ENCODE assay signal across 8 cellular contexts in genomic region chr9:86944974-86945867, GRCh38. TPM values are rescaled to one million over a fixed set of nuclear protein-coding genes. Genes with fewer than 3 reads are reported as not detected.
DNase-seq lines count a peak whose midpoint lies in the region; ATAC-seq and TF ChIP-seq lines count a peak whose summit lies in the region.

No MANE protein-coding gene starts in this region.

- peaks cover 54% of the 10 kb centered on the region for H3K4me1 Mint-ChIP-seq in nephron

- H3K9me3 ChIP-seq in MG63 = no peaks in the 10 kb centered on the region

- H3K4me3 ChIP-seq in MG63 (peak overlapping the region; percentile 81), epithelial cell of proximal tubule (ENCODE audit: low read depth, low read length) (peak overlapping the region; percentile 67)

- no peaks in the 10 kb centered on the region for H3K27me3 ChIP-seq in MG63

- no peaks in the 10 kb centered on the region for H3K36me3 ChIP-seq in MG63

- no peak for ATAC-seq in HG02678 (IDR thresholded peaks at IDR 0.05; ENCODE audit: unreplicated experiment)

- TF ChIP-seq CTCF in epithelial cell of proximal tubule (conservative IDR thresholded peaks at IDR 0.05; ENCODE audit: low read depth, low read length) (no peak), nephron (IDR thresholded peaks at IDR 0.05; ENCODE audit: unreplicated experiment in 3 of 3) (no peak)

- peaks cover 22% of the 10 kb centered on the region for H3K36me3 Mint-ChIP-seq in nephron (ENCODE audit: low read depth)

- peak overlapping the region; percentile 97 to 99 (median 97) for H3K27ac Mint-ChIP-seq in nephron

- H3K27me3 Mint-ChIP-seq in nephron (ENCODE audit: low read depth) = peaks cover 5% of the 10 kb centered on the region

- peak; percentile 15 for DNase-seq in AG08396 (ENCODE audit: low spot score)
- DNase-seq in MG63 = peak; percentile 35
- no peak for DNase-seq in epithelial cell of proximal tubule (ENCODE audit: low read depth)
- DNase-seq in ureter (ENCODE audit: low spot score) = no peak
- no peak for DNase-seq in stimulated activated CD4-positive, alpha-beta T cell treated with anti-CD3 and anti-CD28 coated beads, Interleukin-4, amount 100 ng/mL, for 1 hour
- no peak for DNase-seq in RKO (ENCODE audit: low spot score)

- H3K9me3 Mint-ChIP-seq in nephron = peaks cover 3% of the 10 kb centered on the region

- H3K4me3 Mint-ChIP-seq in nephron = peak overlapping the region; percentile 95 to 99 (median 98)

RNA-seq across cellular contexts. Expression of gene GAS1, which starts 2.1 kb away (rescaled TPM):
- 6.5 and 12.4 TPM in 2 replicates for total RNA-seq in MG63 (2014; rRNA removed; shearing (Covaris generic); ENCODE audit: low replicate concordance)
- total RNA-seq in epithelial cell of proximal tubule (1.7 and 3.3 TPM in 2 replicates), ureter (11.6 TPM)

Comparison
In these comparisons a context has a peak if more than half of its experiments do, and no peak if none do; other contexts are left out.
1. DNase-seq: peak in AG08396 (single experiment) and MG63 (single experiment); none in epithelial cell of proximal tubule (single experiment), ureter (single experiment), stimulated activated CD4-positive, alpha-beta T cell treated with anti-CD3 and anti-CD28 coated beads, Interleukin-4, amount 100 ng/mL, for 1 hour (single experiment) and RKO (single experiment).